Comparison of ENCODE assay signal across 1 cellular context in the genomic region with DNA sequence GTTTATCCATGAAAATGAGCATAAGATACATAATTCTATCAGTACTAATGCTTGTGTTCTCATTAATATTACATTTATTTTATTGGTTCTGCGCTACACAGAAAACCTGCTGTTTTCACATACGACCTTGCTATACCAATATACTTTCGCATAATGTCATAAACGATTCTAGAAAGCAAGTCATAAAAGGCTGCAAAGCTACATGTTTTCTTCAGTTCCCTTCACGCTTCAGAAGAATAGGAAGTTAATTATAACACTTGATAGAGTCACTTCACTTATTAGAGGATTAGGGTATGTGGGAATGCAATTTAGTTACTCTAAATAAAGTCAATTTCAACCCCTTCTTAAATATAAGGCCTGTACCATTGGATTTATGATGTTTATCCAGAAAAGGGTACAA.
TF ChIP-seq lines count a peak whose summit lies in the region.

No MANE protein-coding gene starts in this region.

TF ChIP-seq in GM23338, 12 proteins besides CTCF, POLR2A, EP300 and RAD21 (continued from another document):
- TF ChIP-seq, protein P1, sequence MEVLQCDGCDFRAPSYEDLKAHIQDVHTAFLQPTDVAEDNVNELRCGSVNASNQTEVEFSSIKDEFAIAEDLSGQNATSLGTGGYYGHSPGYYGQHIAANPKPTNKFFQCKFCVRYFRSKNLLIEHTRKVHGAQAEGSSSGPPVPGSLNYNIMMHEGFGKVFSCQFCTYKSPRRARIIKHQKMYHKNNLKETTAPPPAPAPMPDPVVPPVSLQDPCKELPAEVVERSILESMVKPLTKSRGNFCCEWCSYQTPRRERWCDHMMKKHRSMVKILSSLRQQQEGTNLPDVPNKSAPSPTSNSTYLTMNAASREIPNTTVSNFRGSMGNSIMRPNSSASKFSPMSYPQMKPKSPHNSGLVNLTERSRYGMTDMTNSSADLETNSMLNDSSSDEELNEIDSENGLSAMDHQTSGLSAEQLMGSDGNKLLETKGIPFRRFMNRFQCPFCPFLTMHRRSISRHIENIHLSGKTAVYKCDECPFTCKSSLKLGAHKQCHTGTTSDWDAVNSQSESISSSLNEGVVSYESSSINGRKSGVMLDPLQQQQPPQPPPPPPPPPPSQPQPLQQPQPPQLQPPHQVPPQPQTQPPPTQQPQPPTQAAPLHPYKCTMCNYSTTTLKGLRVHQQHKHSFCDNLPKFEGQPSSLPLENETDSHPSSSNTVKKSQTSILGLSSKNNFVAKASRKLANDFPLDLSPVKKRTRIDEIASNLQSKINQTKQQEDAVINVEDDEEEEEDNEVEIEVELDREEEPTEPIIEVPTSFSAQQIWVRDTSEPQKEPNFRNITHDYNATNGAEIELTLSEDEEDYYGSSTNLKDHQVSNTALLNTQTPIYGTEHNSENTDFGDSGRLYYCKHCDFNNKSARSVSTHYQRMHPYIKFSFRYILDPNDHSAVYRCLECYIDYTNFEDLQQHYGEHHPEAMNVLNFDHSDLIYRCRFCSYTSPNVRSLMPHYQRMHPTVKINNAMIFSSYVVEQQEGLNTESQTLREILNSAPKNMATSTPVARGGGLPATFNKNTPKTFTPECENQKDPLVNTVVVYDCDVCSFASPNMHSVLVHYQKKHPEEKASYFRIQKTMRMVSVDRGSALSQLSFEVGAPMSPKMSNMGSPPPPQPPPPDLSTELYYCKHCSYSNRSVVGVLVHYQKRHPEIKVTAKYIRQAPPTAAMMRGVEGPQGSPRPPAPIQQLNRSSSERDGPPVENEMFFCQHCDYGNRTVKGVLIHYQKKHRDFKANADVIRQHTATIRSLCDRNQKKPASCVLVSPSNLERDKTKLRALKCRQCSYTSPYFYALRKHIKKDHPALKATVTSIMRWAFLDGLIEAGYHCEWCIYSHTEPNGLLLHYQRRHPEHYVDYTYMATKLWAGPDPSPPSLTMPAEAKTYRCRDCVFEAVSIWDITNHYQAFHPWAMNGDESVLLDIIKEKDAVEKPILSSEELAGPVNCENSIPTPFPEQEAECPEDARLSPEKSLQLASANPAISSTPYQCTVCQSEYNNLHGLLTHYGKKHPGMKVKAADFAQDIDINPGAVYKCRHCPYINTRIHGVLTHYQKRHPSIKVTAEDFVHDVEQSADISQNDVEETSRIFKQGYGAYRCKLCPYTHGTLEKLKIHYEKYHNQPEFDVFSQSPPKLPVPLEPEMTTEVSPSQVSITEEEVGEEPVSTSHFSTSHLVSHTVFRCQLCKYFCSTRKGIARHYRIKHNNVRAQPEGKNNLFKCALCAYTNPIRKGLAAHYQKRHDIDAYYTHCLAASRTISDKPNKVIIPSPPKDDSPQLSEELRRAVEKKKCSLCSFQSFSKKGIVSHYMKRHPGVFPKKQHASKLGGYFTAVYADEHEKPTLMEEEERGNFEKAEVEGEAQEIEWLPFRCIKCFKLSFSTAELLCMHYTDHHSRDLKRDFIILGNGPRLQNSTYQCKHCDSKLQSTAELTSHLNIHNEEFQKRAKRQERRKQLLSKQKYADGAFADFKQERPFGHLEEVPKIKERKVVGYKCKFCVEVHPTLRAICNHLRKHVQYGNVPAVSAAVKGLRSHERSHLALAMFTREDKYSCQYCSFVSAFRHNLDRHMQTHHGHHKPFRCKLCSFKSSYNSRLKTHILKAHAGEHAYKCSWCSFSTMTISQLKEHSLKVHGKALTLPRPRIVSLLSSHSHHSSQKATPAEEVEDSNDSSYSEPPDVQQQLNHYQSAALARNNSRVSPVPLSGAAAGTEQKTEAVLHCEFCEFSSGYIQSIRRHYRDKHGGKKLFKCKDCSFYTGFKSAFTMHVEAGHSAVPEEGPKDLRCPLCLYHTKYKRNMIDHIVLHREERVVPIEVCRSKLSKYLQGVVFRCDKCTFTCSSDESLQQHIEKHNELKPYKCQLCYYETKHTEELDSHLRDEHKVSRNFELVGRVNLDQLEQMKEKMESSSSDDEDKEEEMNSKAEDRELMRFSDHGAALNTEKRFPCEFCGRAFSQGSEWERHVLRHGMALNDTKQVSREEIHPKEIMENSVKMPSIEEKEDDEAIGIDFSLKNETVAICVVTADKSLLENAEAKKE (CRISPR knock-in tag; IDR thresholded peaks at IDR 0.05), result no peak
- TF ChIP-seq ZNF331 (CRISPR knock-in tag; IDR thresholded peaks at IDR 0.05; ENCODE audit: low read depth), result no peak
